36 cellular contexts compared by ENCODE assay signal in the genomic region with DNA sequence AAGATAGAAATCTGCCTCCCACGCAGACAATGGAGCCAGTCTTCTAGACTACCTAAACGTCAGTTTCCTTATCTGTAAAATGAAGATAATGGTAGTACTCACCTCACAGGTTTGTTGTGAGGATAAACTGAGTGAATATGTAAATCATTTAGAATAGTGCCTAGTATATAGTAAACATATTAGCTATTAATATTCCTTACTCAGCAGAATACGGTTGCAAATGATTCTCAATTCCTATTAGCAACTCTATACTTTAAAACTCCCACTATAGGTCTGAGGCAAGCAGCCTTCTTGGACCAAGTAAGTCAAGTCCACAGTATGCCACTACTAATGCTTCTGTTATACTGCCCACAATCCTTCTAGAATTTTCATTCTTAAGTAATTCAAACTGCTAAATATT.
"Had no signal": no experiment of that assay in that cellular context is flagged by ENCODE, and none has a peak within 500 bp of the region (broad histone marks: within the 10 kb centered on the region; RNA-seq: fewer than 3 reads in every experiment).

No MANE protein-coding gene starts in this region.

- H3K27ac ChIP-seq: adrenal gland, ascending aorta, breast epithelium, cardiac muscle cell, colonic mucosa, epithelial cell of prostate, esophagus squamous epithelium, gastroesophageal sphincter, heart right ventricle, WERI-Rb-1 had no signal

- H3K4me3 ChIP-seq: adrenal gland, ascending aorta, breast epithelium, cardiac muscle cell, colonic mucosa, esophagus squamous epithelium, gastroesophageal sphincter, heart right ventricle had no signal

- DNase-seq: activated B cell treated with CpG ODN at 0.5 μM for 24 hours; activated CD4-positive, alpha-beta memory T cell treated with anti-CD3 and anti-CD28 coated beads for 36 hours; activated CD8-positive, alpha-beta memory T cell treated with anti-CD3 and anti-CD28 coated beads, Interleukin-2, amount 10 ng/mL, durations not matched to agents 7 days and 5 days; activated CD8-positive, alpha-beta memory T cell treated with anti-CD3 and anti-CD28 coated beads, Interleukin-2, amount 50 U/mL, for 4 hours; activated CD8-positive, alpha-beta T cell treated with anti-CD3 and anti-CD28 coated beads, Interleukin-2, amount 10 ng/mL, durations not matched to agents 7 days and 5 days; activated effector memory CD4-positive, alpha-beta T cell treated with Interleukin-2 at 50 U/mL for 16 hours; activated gamma-delta T cell treated with Interleukin-2 at 50 U/mL for 16 hours; activated naive CD4-positive, alpha-beta T cell treated with Interleukin-2 at 50 U/mL for 16 hours; activated naive CD8-positive, alpha-beta T cell treated with anti-CD3 and anti-CD28 coated beads, Interleukin-2, amount 50 U/mL, for 24 hours; activated T-cell treated with anti-CD3 and anti-CD28 coated beads, Interleukin-2, amount 50 U/mL, for 4 hours; adrenal gland; amygdala; central memory CD4-positive, alpha-beta T cell; cerebellar nuclear complex; colonic mucosa; effector CD8-positive, alpha-beta T cell; esophagus squamous epithelium; foreskin melanocyte; heart right ventricle; T-helper 1 cell; T-helper 17 cell; T1000; WERI-Rb-1 had no signal

- ATAC-seq: activated CD4-positive, CD25-positive, alpha-beta regulatory T cell treated with anti-CD3 and anti-CD28 coated beads, Interleukin-2, amount 50 U/mL, for 24 hours; activated CD8-positive, alpha-beta memory T cell treated with anti-CD3 and anti-CD28 coated beads, Interleukin-2, amount 10 ng/mL, durations not matched to agents 7 days and 5 days; activated CD8-positive, alpha-beta T cell treated with anti-CD3 and anti-CD28 coated beads, Interleukin-2, amount 10 ng/mL, durations not matched to agents 7 days and 5 days; activated naive CD4-positive, alpha-beta T cell treated with anti-CD3 and anti-CD28 coated beads, Interleukin-2, amount 50 U/mL, for 72 hours; activated naive CD8-positive, alpha-beta T cell treated with anti-CD3 and anti-CD28 coated beads, Interleukin-2, amount 50 U/mL, for 24 hours; activated T-cell treated with anti-CD3 and anti-CD28 coated beads, Interleukin-2, amount 50 U/mL, for 4 hours; activated T-helper 17 cell treated with anti-CD3 and anti-CD28 coated beads, Interleukin-2, amount 50 U/mL, for 72 hours; gastroesophageal sphincter; heart right ventricle; T-helper 17 cell had no signal

- H3K9me3 ChIP-seq: adrenal gland, ascending aorta, breast epithelium, colonic mucosa, esophagus squamous epithelium, gastroesophageal sphincter, heart right ventricle had no signal

- H3K27ac Mint-ChIP-seq: activated B cell treated with CpG ODN at 0.5 μM for 24 hours; activated CD4-positive, alpha-beta memory T cell treated with anti-CD3 and anti-CD28 coated beads for 36 hours; activated CD4-positive, alpha-beta T cell treated with anti-CD3 and anti-CD28 coated beads, Interleukin-2, amount 10 ng/mL, durations not matched to agents 24 days and 14 days; activated CD8-positive, alpha-beta memory T cell treated with anti-CD3 and anti-CD28 coated beads, Interleukin-2, amount 10 ng/mL, durations not matched to agents 7 days and 5 days; activated CD8-positive, alpha-beta T cell treated with anti-CD3 and anti-CD28 coated beads, Interleukin-2, amount 10 ng/mL, durations not matched to agents 7 days and 5 days; activated naive CD4-positive, alpha-beta T cell treated with anti-CD3 and anti-CD28 coated beads, Interleukin-2, amount 50 U/mL, for 72 hours; activated naive CD8-positive, alpha-beta T cell treated with anti-CD3 and anti-CD28 coated beads, Interleukin-2, amount 50 U/mL, for 24 hours; activated T-helper 17 cell treated with anti-CD3 and anti-CD28 coated beads, Interleukin-2, amount 50 U/mL, for 72 hours; brain; T-helper 17 cell; T-helper 2 cell treated with Interferon-gamma antibody and Interleukin-4, amounts not matched to agents 5 μg/mL and 100 μg/mL, for 36 hours had no signal

- H3K27me3 ChIP-seq: adrenal gland, ascending aorta, breast epithelium, cardiac muscle cell, colonic mucosa, esophagus squamous epithelium, gastroesophageal sphincter, heart right ventricle had no signal

- H3K9me3 Mint-ChIP-seq: activated B cell treated with CpG ODN at 0.5 μM for 24 hours; activated CD4-positive, alpha-beta memory T cell treated with anti-CD3 and anti-CD28 coated beads for 36 hours; activated CD4-positive, alpha-beta T cell treated with anti-CD3 and anti-CD28 coated beads, Interleukin-2, amount 10 ng/mL, durations not matched to agents 24 days and 14 days; activated naive CD4-positive, alpha-beta T cell treated with anti-CD3 and anti-CD28 coated beads, Interleukin-2, amount 50 U/mL, for 72 hours; activated naive CD8-positive, alpha-beta T cell treated with anti-CD3 and anti-CD28 coated beads, Interleukin-2, amount 50 U/mL, for 24 hours; activated T-cell treated with anti-CD3 and anti-CD28 coated beads, Interleukin-2, amount 50 U/mL, for 4 hours; activated T-helper 17 cell treated with anti-CD3 and anti-CD28 coated beads, Interleukin-2, amount 50 U/mL, for 72 hours; brain; T-helper 2 cell treated with Interferon-gamma antibody and Interleukin-4, amounts not matched to agents 5 μg/mL and 100 μg/mL, for 36 hours had no signal

- H3K4me3 Mint-ChIP-seq: activated B cell treated with CpG ODN at 0.5 μM for 24 hours; activated CD4-positive, alpha-beta memory T cell treated with anti-CD3 and anti-CD28 coated beads for 36 hours; activated CD4-positive, alpha-beta T cell treated with anti-CD3 and anti-CD28 coated beads, Interleukin-2, amount 10 ng/mL, durations not matched to agents 24 days and 14 days; activated CD8-positive, alpha-beta memory T cell treated with anti-CD3 and anti-CD28 coated beads, Interleukin-2, amount 10 ng/mL, durations not matched to agents 7 days and 5 days; activated CD8-positive, alpha-beta T cell treated with anti-CD3 and anti-CD28 coated beads, Interleukin-2, amount 10 ng/mL, durations not matched to agents 7 days and 5 days; activated naive CD8-positive, alpha-beta T cell treated with anti-CD3 and anti-CD28 coated beads, Interleukin-2, amount 50 U/mL, for 24 hours; activated T-cell treated with anti-CD3 and anti-CD28 coated beads, Interleukin-2, amount 50 U/mL, for 4 hours; activated T-helper 17 cell treated with anti-CD3 and anti-CD28 coated beads, Interleukin-2, amount 50 U/mL, for 72 hours; brain; T-helper 17 cell; T-helper 2 cell treated with Interferon-gamma antibody and Interleukin-4, amounts not matched to agents 5 μg/mL and 100 μg/mL, for 36 hours had no signal

- FAIRE-seq: endometrium, endothelial cell of umbilical vein had no signal

- H3K27me3 Mint-ChIP-seq: activated B cell treated with CpG ODN at 0.5 μM for 24 hours; activated CD4-positive, alpha-beta memory T cell treated with anti-CD3 and anti-CD28 coated beads for 36 hours; activated CD4-positive, alpha-beta T cell treated with anti-CD3 and anti-CD28 coated beads, Interleukin-2, amount 10 ng/mL, durations not matched to agents 24 days and 14 days; activated CD8-positive, alpha-beta memory T cell treated with anti-CD3 and anti-CD28 coated beads, Interleukin-2, amount 10 ng/mL, durations not matched to agents 7 days and 5 days; activated naive CD8-positive, alpha-beta T cell treated with anti-CD3 and anti-CD28 coated beads, Interleukin-2, amount 50 U/mL, for 24 hours; activated T-helper 17 cell treated with anti-CD3 and anti-CD28 coated beads, Interleukin-2, amount 50 U/mL, for 72 hours; brain; T-helper 17 cell had no signal
